In the genomic region with DNA sequence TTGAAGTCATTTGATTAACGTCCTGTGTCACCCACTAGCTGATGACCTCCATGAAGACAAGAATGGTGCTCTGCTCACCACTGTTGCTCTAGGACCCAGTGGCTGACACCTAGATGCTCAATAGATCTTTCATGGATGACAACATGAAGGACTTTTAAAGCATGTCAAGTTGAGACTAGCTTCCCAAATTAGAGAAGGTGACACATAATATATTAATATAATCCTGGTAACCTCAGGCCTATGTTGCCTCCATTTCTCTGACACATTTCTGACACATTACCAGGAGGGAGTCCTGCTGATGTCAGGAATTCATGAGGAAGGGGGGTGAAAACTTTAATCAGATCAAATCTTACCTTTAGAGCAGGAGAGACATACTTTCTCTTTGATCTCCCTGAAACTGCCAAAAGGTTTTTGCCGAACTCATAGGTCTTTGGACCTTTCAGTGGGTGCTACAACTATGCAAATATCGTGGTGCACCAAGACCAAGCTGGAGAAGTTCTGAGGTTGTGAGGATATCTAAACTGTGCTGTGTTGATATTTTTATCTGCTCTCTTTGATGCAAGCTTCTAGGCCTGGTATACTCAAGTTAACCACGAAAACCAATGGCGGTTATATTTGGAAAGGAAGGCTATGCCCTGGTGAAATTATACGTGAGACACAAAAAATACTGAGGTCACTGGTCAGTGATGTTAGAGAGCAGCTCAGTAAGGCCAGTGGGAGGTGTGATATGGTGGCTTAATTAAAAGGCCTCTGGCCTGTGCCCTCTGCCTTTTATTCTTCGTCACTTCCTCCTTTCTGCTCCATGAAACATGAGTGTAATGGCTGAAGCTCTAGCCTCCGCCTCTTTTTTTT, we compare ENCODE assay signal across 8 cellular contexts. TPM values are rescaled to one million over a fixed set of nuclear protein-coding genes. Genes with fewer than 3 reads are reported as not detected.
DNase-seq lines count a peak whose midpoint lies in the region; ATAC-seq and TF ChIP-seq lines count a peak whose summit lies in the region.

No MANE protein-coding gene starts in this region.

- TF ChIP-seq CTCF in endothelial cell (IDR thresholded peaks at IDR 0.05; ENCODE audit: unreplicated experiment), result no peak

- no peak for DNase-seq in effector memory CD8-positive, alpha-beta T cell
- no peak for DNase-seq in effector CD4-positive, alpha-beta T cell
- no peak for DNase-seq in stimulated activated CD4-positive, alpha-beta T cell treated with anti-CD3 and anti-CD28 coated beads, Interleukin-1b, Interleukin-23, amount 100 ng/mL, for 48 hours
- no peak for DNase-seq in endothelial cell (ENCODE audit: low spot score)
- no peak for DNase-seq in SK-N-DZ (ENCODE audit: low spot score)

- ATAC-seq in GM18508 (IDR thresholded peaks at IDR 0.05; ENCODE audit: insufficient read depth, unreplicated experiment) (peak; percentile 90), GM21529 (IDR thresholded peaks at IDR 0.05; ENCODE audit: unreplicated experiment) (peak; percentile 95), HG03575 (IDR thresholded peaks at IDR 0.05; ENCODE audit: extremely low read depth, insufficient number of reproducible peaks, low FRiP score, unreplicated experiment) (peak; percentile 84)
- peak; percentile 91 for ATAC-seq in effector memory CD8-positive, alpha-beta T cell (replicated peaks)

- peak overlapping the region in 1 of 2 donors; percentile 17 for H3K27ac Mint-ChIP-seq in effector memory CD8-positive, alpha-beta T cell
- no peak overlapping the region for H3K27ac Mint-ChIP-seq in endothelial cell (ENCODE audit: unreplicated experiment)

- H3K27me3 Mint-ChIP-seq in effector memory CD8-positive, alpha-beta T cell, result no peaks in the 10 kb centered on the region
- H3K27me3 Mint-ChIP-seq in endothelial cell (ENCODE audit: unreplicated experiment), result no peaks in the 10 kb centered on the region

- peak overlapping the region; percentile 2 to 41 for H3K4me3 Mint-ChIP-seq in effector memory CD8-positive, alpha-beta T cell
- H3K4me3 Mint-ChIP-seq in endothelial cell (ENCODE audit: unreplicated experiment), result no peak overlapping the region

- peaks cover 5 to 8% of the 10 kb centered on the region in 2 donors for H3K4me1 Mint-ChIP-seq in effector memory CD8-positive, alpha-beta T cell (ENCODE audit: low read depth in 2 of 2)
- H3K4me1 Mint-ChIP-seq in endothelial cell (ENCODE audit: unreplicated experiment), result no peaks in the 10 kb centered on the region

- H3K9me3 Mint-ChIP-seq in effector memory CD8-positive, alpha-beta T cell, result no peaks in the 10 kb centered on the region
- H3K9me3 Mint-ChIP-seq in endothelial cell (ENCODE audit: unreplicated experiment), result no peaks in the 10 kb centered on the region

- H3K36me3 Mint-ChIP-seq in effector memory CD8-positive, alpha-beta T cell (ENCODE audit: insufficient read depth), result no peaks in the 10 kb centered on the region
- H3K36me3 Mint-ChIP-seq in endothelial cell (ENCODE audit: low read depth, unreplicated experiment), result no peaks in the 10 kb centered on the region

RNA-seq across cellular contexts. Expression of a gene that starts 13.2 kb away (rescaled TPM):
- 23.2 TPM for total RNA-seq in endothelial cell (ENCODE audit: unreplicated experiment)
- 5.2 and 13.0 TPM in 2 replicates for polyA plus RNA-seq in SK-N-DZ (2014; cell fraction: cytosol; rRNA removed)
- 8.2 and 8.4 TPM in 2 replicates for polyA plus RNA-seq in SK-N-DZ (2014; cell fraction: nucleus; rRNA removed)
